ENCODE assay signal across 1 cellular context in genomic region chr11:59136556-59136955, GRCh38.
TF ChIP-seq lines count a peak whose summit lies in the region.

No MANE protein-coding gene starts in this region.

TF ChIP-seq in K562, 482 proteins besides CTCF, POLR2A, EP300 and RAD21:
- peak; percentile 34; the same call in 1 of the 2 replicates for TF ChIP-seq TAL1 (IDR thresholded peaks at IDR 0.05)
- TF ChIP-seq TCF3 (CRISPR knock-in tag; IDR thresholded peaks at IDR 0.05) = 0 out of 2 replicates have a peak, but pooled peaks have one; percentile 39
- peak; percentile 39; the same call in 1 of the 2 replicates for TF ChIP-seq CBFA2T3 (IDR thresholded peaks at IDR 0.05)
- peak; percentile 39; the same call in 1 of the 2 replicates for TF ChIP-seq SPI1 (IDR thresholded peaks at IDR 0.05; ENCODE audit: borderline replicate concordance, low read depth, low read length)
- TF ChIP-seq ZNF175 (CRISPR knock-in tag; IDR thresholded peaks at IDR 0.05; ENCODE audit: low read depth) = 0 out of 2 replicates have a peak, but pooled peaks have one; percentile 9
TF ChIP-seq in K562: peak in this region for 5; not testable (repeated sequence) for 477.
